In the genomic region with DNA sequence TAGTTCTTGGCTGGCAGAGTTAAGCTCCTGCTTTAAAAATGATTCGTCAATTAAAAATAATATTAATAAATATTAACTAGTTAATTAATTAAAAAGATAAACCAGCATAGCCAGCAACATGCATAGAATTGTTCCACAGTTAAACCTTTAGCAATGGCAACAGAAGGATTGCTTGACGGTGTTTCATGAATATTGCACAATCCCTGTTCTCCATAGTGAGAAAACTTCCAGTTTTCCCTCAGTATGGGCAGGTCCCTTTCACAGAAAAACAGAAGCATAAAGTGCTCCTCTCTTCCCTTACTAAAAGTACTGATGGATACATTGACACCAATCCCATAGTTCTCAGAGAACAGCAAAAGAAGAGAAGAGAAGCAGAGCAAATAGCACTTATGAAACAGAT, we compare ENCODE assay signal across 2 cellular contexts.
TF ChIP-seq lines count a peak whose summit lies in the region.

No MANE protein-coding gene starts in this region.

TF ChIP-seq in IMR-90, 13 proteins besides CTCF, POLR2A, EP300 and RAD21:
- TF ChIP-seq CHD1 (IDR thresholded peaks at IDR 0.05; ENCODE audit: low read depth, low read length) (no peak), CEBPB (IDR thresholded peaks at IDR 0.05; ENCODE audit: low read depth, low read length) (peak; percentile 90)

TF ChIP-seq in K562, 482 proteins besides CTCF, POLR2A, EP300 and RAD21:
- peak; percentile 67 for TF ChIP-seq CEBPB (tag; IDR thresholded peaks at IDR 0.05)
- TF ChIP-seq CEBPG (CRISPR knock-in tag; IDR thresholded peaks at IDR 0.05), result no peak
- TF ChIP-seq CEBPG (tag; conservative IDR thresholded peaks at IDR 0.05 in 1 of 2, IDR thresholded peaks at IDR 0.05 in 1 of 2), result peak in 1 of 2 experiments; percentile 84; a peak in 3 of 4 replicates
- no peak for TF ChIP-seq DACH1 (IDR thresholded peaks at IDR 0.05; ENCODE audit: partially characterized antibody)
